ENCODE assay signal across 8 cellular contexts in the genomic region with DNA sequence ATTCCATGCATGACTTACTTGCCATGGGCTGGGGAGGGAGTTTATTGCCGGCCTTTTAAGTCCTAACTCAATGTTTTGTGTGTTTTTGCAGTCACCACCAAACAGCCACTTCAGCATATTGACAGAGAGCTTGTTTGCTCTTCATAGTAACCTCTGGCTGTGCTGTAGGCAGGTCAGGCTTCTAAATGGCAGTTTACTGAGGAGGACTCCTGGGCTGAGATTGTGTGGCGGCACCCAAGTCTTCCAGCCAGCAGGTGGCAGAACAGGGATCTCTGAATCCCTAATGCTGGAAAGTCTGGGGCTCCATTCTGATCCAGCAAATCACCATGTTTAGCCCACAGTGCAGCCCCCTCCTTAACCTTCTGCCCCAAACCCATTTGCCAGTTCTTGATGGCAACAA.
DNase-seq lines count a peak whose midpoint lies in the region; ATAC-seq and TF ChIP-seq lines count a peak whose summit lies in the region.

No MANE protein-coding gene starts in this region.

- 82 to 89% methylated on average over 2 of the region's 2 CpGs for WGBS in heart right ventricle, 2 donors
- 100% methylated on average over 2 of the region's 2 CpGs for WGBS in esophagus muscularis mucosa
- WGBS in upper lobe of left lung, 2 donors, result 60 to 83% methylated on average over 1 to 2 of the region's 2 CpGs

- TF ChIP-seq CTCF in heart right ventricle (IDR thresholded peaks at IDR 0.05), result peak in 6 of 9 donors; percentile 22 to 51 (median 30)
- peak in 1 of 3 experiments; percentile 36 for TF ChIP-seq CTCF in esophagus muscularis mucosa (IDR thresholded peaks at IDR 0.05)
- peak in 4 of 6 experiments; percentile 16 to 25 (median 20) for TF ChIP-seq CTCF in upper lobe of left lung (IDR thresholded peaks at IDR 0.05)

- no peak for DNase-seq in heart right ventricle
- DNase-seq in left cardiac atrium, result no peak
- DNase-seq in NCI-H345 (lab: John Stamatoyannopoulos, UW), result peak; percentile 85
- DNase-seq in esophagus muscularis mucosa (ENCODE audit: extremely low spot score), result peak; percentile 75
- no peak for DNase-seq in upper lobe of left lung
- DNase-seq in hepatic stellate cell (ENCODE audit: low spot score), result no peak

- peak overlapping the region in 1 of 10 donors; percentile 35 for H3K27ac ChIP-seq in heart right ventricle
- H3K27ac ChIP-seq in esophagus muscularis mucosa (replicated peaks in 1 of 4), result peak overlapping the region in 2 of 4 donors; percentile 55 to 66
- no peak overlapping the region for H3K27ac ChIP-seq in upper lobe of left lung

- H3K4me3 ChIP-seq in heart right ventricle, result no peak overlapping the region
- no peak overlapping the region for H3K4me3 ChIP-seq in esophagus muscularis mucosa
- H3K4me3 ChIP-seq in upper lobe of left lung, result no peak overlapping the region

- TF ChIP-seq EP300 in esophagus muscularis mucosa (IDR thresholded peaks at IDR 0.05) (no peak), upper lobe of left lung (IDR thresholded peaks at IDR 0.05) (no peak)

- intact Hi-C loops in heart right ventricle (cut with DNase I) (loop anchor here in 3 of 10 donors (5.0 to 10.0 kb wide), 3 partner anchors 59 to 161 kb away; no protein-coding TSS in a partner anchor), left cardiac atrium (cut with DNase I) (no loop called here), esophagus muscularis mucosa (cut with DNase I) (no loop called here)

- no peak for TF ChIP-seq POLR2A in esophagus muscularis mucosa (IDR thresholded peaks at IDR 0.05; ENCODE audit: low read depth)
- no peak for TF ChIP-seq POLR2A in upper lobe of left lung (IDR thresholded peaks at IDR 0.05)

- ATAC-seq in heart right ventricle (no peak), left cardiac atrium (no peak), upper lobe of left lung (ENCODE audit: low FRiP score in 2 of 2) (no peak), HG03342 (IDR thresholded peaks at IDR 0.05; ENCODE audit: unreplicated experiment) (no peak), HG03469 (IDR thresholded peaks at IDR 0.05; ENCODE audit: unreplicated experiment) (no peak)

- H3K9me3 ChIP-seq in heart right ventricle (no peaks in the 10 kb centered on the region), esophagus muscularis mucosa (no peaks in the 10 kb centered on the region), upper lobe of left lung (no peaks in the 10 kb centered on the region)

- H3K4me1 ChIP-seq in heart right ventricle (peaks cover 0 to 32% (median 14%) of the 10 kb centered on the region in 9 donors), esophagus muscularis mucosa (peaks cover 27 to 59% (median 56%) of the 10 kb centered on the region in 4 donors), upper lobe of left lung (peaks cover 0 to 11% (median 8%) of the 10 kb centered on the region in 4 donors)

- H3K27me3 ChIP-seq in heart right ventricle (no peaks in the 10 kb centered on the region), esophagus muscularis mucosa (no peaks in the 10 kb centered on the region), upper lobe of left lung (no peaks in the 10 kb centered on the region)

- H3K36me3 ChIP-seq in heart right ventricle (no peaks in the 10 kb centered on the region), esophagus muscularis mucosa (no peaks in the 10 kb centered on the region), upper lobe of left lung (no peaks in the 10 kb centered on the region)

Comparison
In these comparisons a context has a peak if more than half of its experiments do, and no peak if none do; other contexts are left out.
1. DNase-seq: peak in NCI-H345 (single experiment) and esophagus muscularis mucosa (single experiment); none in heart right ventricle (0 of 2), left cardiac atrium (single experiment), upper lobe of left lung (0 of 2) and hepatic stellate cell (single experiment).